9 cellular contexts compared by ENCODE assay signal in genomic region chr19:34429553-34429952, GRCh38. TPM values are rescaled to one million over a fixed set of nuclear protein-coding genes. Genes with fewer than 3 reads are reported as not detected.
DNase-seq lines count a peak whose midpoint lies in the region; ATAC-seq and TF ChIP-seq lines count a peak whose summit lies in the region.
"Had no signal": no experiment of that assay in that cellular context is flagged by ENCODE, and none has a peak within 500 bp of the region (broad histone marks: within the 10 kb centered on the region; RNA-seq: fewer than 3 reads in every experiment).

No MANE protein-coding gene starts in this region.

- H3K27ac ChIP-seq in SK-N-MC (no peak overlapping the region), gastrocnemius medialis (peak overlapping the region; percentile 97 to 98 (median 98))

- H3K9me3 ChIP-seq in SK-N-MC (ENCODE audit: low read depth, low read length) (no peaks in the 10 kb centered on the region), gastrocnemius medialis (no peaks in the 10 kb centered on the region)

- TF ChIP-seq POLR2A in gastrocnemius medialis (IDR thresholded peaks at IDR 0.05) = no peak

- H3K4me3 ChIP-seq in GM12865 (ENCODE audit: low read depth, low read length) (peak overlapping the region; percentile 81), SK-N-MC (peak overlapping the region; percentile 95), fibroblast of pulmonary artery (replicated peaks; ENCODE audit: low read depth, low read length) (peak overlapping the region; percentile 93), gastrocnemius medialis (peak overlapping the region; percentile 84 to 98 (median 91))

- H3K36me3 ChIP-seq in SK-N-MC (ENCODE audit: insufficient read depth, low read length) = peaks cover 34% of the 10 kb centered on the region
- peaks cover 0 to 8% of the 10 kb centered on the region in 2 donors for H3K36me3 ChIP-seq in gastrocnemius medialis

- ATAC-seq in gastrocnemius medialis (no peak), GM18909 (IDR thresholded peaks at IDR 0.05; ENCODE audit: poor library complexity, unreplicated experiment) (no peak)

- DNase-seq in GM12865 (ENCODE audit: low read depth) (no peak), SK-N-MC (ENCODE audit: low read depth, low spot score) (no peak), fibroblast of pulmonary artery (ENCODE audit: low read depth) (no peak), gastrocnemius medialis (no peak), activated gamma-delta T cell (lab: John Stamatoyannopoulos, UW) (no peak)
- DNase-seq in stimulated activated naive CD4-positive, alpha-beta T cell (lab: John Stamatoyannopoulos, UW) = no peak
- no peak for DNase-seq in effector CD4-positive, alpha-beta T cell
- DNase-seq: NCI-H226 had no signal

- H3K9ac ChIP-seq in SK-N-MC (ENCODE audit: insufficient read length) = peak overlapping the region; percentile 96

- H3K27me3 ChIP-seq in gastrocnemius medialis = no peaks in the 10 kb centered on the region

- peaks cover 46 to 50% of the 10 kb centered on the region in 2 donors for H3K4me1 ChIP-seq in gastrocnemius medialis

- in situ Hi-C loops in gastrocnemius medialis (cut with MboI; ENCODE audit: low sequenced_read_pairs in 4 of 4) = no loop called here

- intact Hi-C loops in gastrocnemius medialis (cut with DNase I; ENCODE audit: low total_unique reads) = loop anchor here (1.0 to 2.0 kb wide), 2 partner anchors 32 to 247 kb away; partner anchors contain the start of genes SCGB2B2 and ZNF302

- TF ChIP-seq CTCF in GM12865 (IDR thresholded peaks at IDR 0.05; ENCODE audit: insufficient read depth, low read depth, low read length, missing control alignments) (no peak), fibroblast of pulmonary artery (IDR thresholded peaks at IDR 0.05; ENCODE audit: low read length, missing control alignments) (no peak), gastrocnemius medialis (IDR thresholded peaks at IDR 0.05 in 4 of 5, conservative IDR thresholded peaks at IDR 0.05 in 1 of 5) (no peak)

RNA-seq across cellular contexts. Expression of gene UBA2, which starts 1.4 kb away (rescaled TPM):
- 100 to 1,000 TPM in 3 of 4 donors, 10 to 100 TPM in 1; 89.3 to 106 (median 102) TPM for total RNA-seq in gastrocnemius medialis

RNA-seq across cellular contexts. Expression of gene PDCD2L, which starts 25.4 kb away (rescaled TPM):
- total RNA-seq in gastrocnemius medialis = 10 to 100 TPM; 18.1 to 49.8 (median 25.1) TPM

RNA-seq across cellular contexts. Expression of gene WTIP, which starts 52.0 kb away (rescaled TPM):
- 1 to 10 TPM; 1.6 to 8.1 (median 2.9) TPM for total RNA-seq in gastrocnemius medialis
